8 cellular contexts compared by ENCODE assay signal in genomic region chr7:151080522-151081169, GRCh38. TPM values are rescaled to one million over a fixed set of nuclear protein-coding genes. Genes with fewer than 3 reads are reported as not detected.
A peak's percentile ranks its signal among the peaks of the same experiment; 100 is the strongest.
DNase-seq lines count a peak whose midpoint lies in the region; ATAC-seq and TF ChIP-seq lines count a peak whose summit lies in the region.

Gene FASTK, minus strand, starts transcription at chr7:151080809. Its CDS starts 43 bp downstream, at chr7:151080766.

- intact Hi-C loops in mammary epithelial cell (cut with micrococcal nuclease): loop anchor here (1.0 kb wide), 2 partner anchors 17 to 21 kb away; partner anchors contain the start of gene SLC4A2

- H3K36me3 ChIP-seq in ACC112 (ENCODE audit: insufficient read depth, low read length) (no peaks in the 10 kb centered on the region), mammary epithelial cell (ENCODE audit: insufficient read depth, low read length) (no peaks in the 10 kb centered on the region), smooth muscle cell (ENCODE audit: low read depth) (no peaks in the 10 kb centered on the region)

- H3K9ac ChIP-seq in mammary epithelial cell (ENCODE audit: insufficient read depth, low read length) (peak within 1 kb of the TSS; percentile 73), smooth muscle cell (ENCODE audit: low read depth) (peak within 1 kb of the TSS; percentile 93)

- H3K4me2 ChIP-seq in mammary epithelial cell (ENCODE audit: insufficient read depth, low read depth, low read length) (peak within 1 kb of the TSS; percentile 92), smooth muscle cell (peak within 1 kb of the TSS; percentile 97)

- DNase-seq in NCI-H2227 (lab: John Stamatoyannopoulos, UW; ENCODE audit: unreplicated experiment): peak; percentile 97
- DNase-seq in mammary epithelial cell: peak; percentile 90
- DNase-seq in iPS-NIHi7 (ENCODE audit: extremely low spot score): peak; percentile 91
- DNase-seq in smooth muscle cell (lab: John Stamatoyannopoulos, UW; ENCODE audit: unreplicated experiment): peak; percentile 64

- H3K9me3 ChIP-seq in mammary epithelial cell (replicated peaks; ENCODE audit: insufficient read depth, low read length) (no peaks in the 10 kb centered on the region), smooth muscle cell (replicated peaks; ENCODE audit: low read depth) (no peaks in the 10 kb centered on the region)

- peaks cover 29% of the 10 kb centered on the region for H3K79me2 ChIP-seq in ACC112 (ENCODE audit: control insufficient read depth, insufficient read depth, low read length, unreplicated experiment)
- peaks cover 42% of the 10 kb centered on the region for H3K79me2 ChIP-seq in mammary epithelial cell (ENCODE audit: insufficient read depth, low read length)
- H3K79me2 ChIP-seq in smooth muscle cell (ENCODE audit: low read depth): peaks cover 33% of the 10 kb centered on the region

- H3K27me3 ChIP-seq in ACC112 (ENCODE audit: insufficient read depth, low read length) (no peaks in the 10 kb centered on the region), mammary epithelial cell (ENCODE audit: insufficient read depth, low read length) (no peaks in the 10 kb centered on the region), smooth muscle cell (ENCODE audit: low read depth) (no peaks in the 10 kb centered on the region)

- peaks cover 30% of the 10 kb centered on the region for H3F3A ChIP-seq in smooth muscle cell (ENCODE audit: low read depth)

- no TSS peak for BruUV-seq in mammary epithelial cell (replicated peaks; lab: Mats Ljungman, UMichigan)

- dilution Hi-C loops in mammary epithelial cell (cut with HindIII; ENCODE audit: low sequenced_read_pairs): no loop called here

- peak within 1 kb of the TSS; percentile 59 for H3K27ac ChIP-seq in ACC112 (ENCODE audit: low read depth, low read length)
- peak within 1 kb of the TSS; percentile 52 for H3K27ac ChIP-seq in mammary epithelial cell (ENCODE audit: insufficient read depth, low read depth, low read length)
- peak within 1 kb of the TSS; percentile 80 for H3K27ac ChIP-seq in smooth muscle cell (ENCODE audit: low read depth)

- no peak for TF ChIP-seq CTCF in WI38 (IDR thresholded peaks at IDR 0.05; ENCODE audit: low read depth, low read length)
- no peak for TF ChIP-seq CTCF in mammary epithelial cell (conservative IDR thresholded peaks at IDR 0.05 in 1 of 2, IDR thresholded peaks at IDR 0.05 in 1 of 2; ENCODE audit: extremely low read depth in 1 of 2, insufficient read depth in 1 of 2, low read depth in 1 of 2, low read length in 2 of 2)
- no peak for TF ChIP-seq CTCF in smooth muscle cell (IDR thresholded peaks at IDR 0.05; ENCODE audit: borderline replicate concordance, insufficient read depth, poor library complexity, severe bottlenecking)

- H4K20me1 ChIP-seq in mammary epithelial cell (ENCODE audit: insufficient read depth, low read length) (no peaks in the 10 kb centered on the region), smooth muscle cell (ENCODE audit: low read depth) (peaks cover 19% of the 10 kb centered on the region)

- CTCF ChIA-PET in mammary epithelial cell (lab: Charles Lee; ENCODE audit: low non-redundant PET): interaction anchor here (0.6 kb wide), 1 partner anchor 118 kb away, joined by 4 read pairs; no protein-coding TSS in a partner anchor

- H3K4me1 ChIP-seq in ACC112 (ENCODE audit: control insufficient read depth, insufficient read depth, low read length, unreplicated experiment) (peaks cover 31% of the 10 kb centered on the region), mammary epithelial cell (ENCODE audit: insufficient read depth, low read length) (peaks cover 35% of the 10 kb centered on the region), smooth muscle cell (ENCODE audit: low read depth) (peaks cover 29% of the 10 kb centered on the region)

- ATAC-seq in GM18873 (IDR thresholded peaks at IDR 0.05; ENCODE audit: low FRiP score, unreplicated experiment) (peak; percentile 66), HG03108 (IDR thresholded peaks at IDR 0.05; ENCODE audit: unreplicated experiment) (peak; percentile 72)

- in situ Hi-C loops in mammary epithelial cell (cut with MboI; ENCODE audit: low sequenced_read_pairs in 2 of 2): no loop called here

- WGBS in mammary epithelial cell (ENCODE audit: low coverage, missing lambda C conversion rate): 2% methylated on average over 28 of the region's 66 CpGs
- under 1% methylated on average over 53 of the region's 66 CpGs for WGBS in smooth muscle cell (ENCODE audit: low lambda C conversion rate)

- H2AFZ ChIP-seq in ACC112 (ENCODE audit: low read length, unreplicated experiment) (no peak within 1 kb of the TSS), mammary epithelial cell (ENCODE audit: low read depth, low read length) (peak within 1 kb of the TSS; percentile 88), smooth muscle cell (ENCODE audit: low read depth) (peak within 1 kb of the TSS; percentile 77)

- peak within 1 kb of the TSS; percentile 73 for H3K4me3 ChIP-seq in ACC112 (ENCODE audit: low read depth, low read length)
- H3K4me3 ChIP-seq in WI38 (ENCODE audit: low read depth, low read length): peak within 1 kb of the TSS; percentile 88
- H3K4me3 ChIP-seq in mammary epithelial cell (replicated peaks in 1 of 3; ENCODE audit: insufficient read depth in 1 of 3, low read depth in 2 of 3, low read length in 3 of 3): peak within 1 kb of the TSS; percentile 71 to 94 (median 80)
- peak within 1 kb of the TSS; percentile 94 for H3K4me3 ChIP-seq in smooth muscle cell

RNA-seq across cellular contexts. Expression of gene FASTK, which starts in this region (rescaled TPM):
- total RNA-seq in mammary epithelial cell: 10 to 100 TPM; 49.7 to 68.8 TPM
- polyA plus RNA-seq in mammary epithelial cell: 52.4 TPM
- polyA minus RNA-seq in mammary epithelial cell: 51.5 TPM
- 92.0 and 100 TPM in 2 replicates for total RNA-seq in smooth muscle cell
- polyA plus RNA-seq in smooth muscle cell: 177 and 188 TPM in 2 replicates

Comparison
In these comparisons a context has a peak if more than half of its experiments do, and no peak if none do; other contexts are left out.
1. Peak in every context shown above with its lines: DNase-seq, ATAC-seq, H3K4me3 ChIP-seq and H3K27ac ChIP-seq.